1 cellular context compared by ENCODE assay signal in genomic region chr1:44637590-44638411, GRCh38.
A peak's percentile ranks its signal among the peaks of the same experiment; 100 is the strongest.
TF ChIP-seq lines count a peak whose summit lies in the region.

No MANE protein-coding gene starts in this region.

TF ChIP-seq in K562, 482 proteins besides CTCF, POLR2A, EP300 and RAD21 (continued from another document and continues in another):
- TF ChIP-seq ZBTB49 (CRISPR knock-in tag; IDR thresholded peaks at IDR 0.05; ENCODE audit: borderline replicate concordance) (no peak), EP400 (IDR thresholded peaks at IDR 0.05) (0 out of 2 replicates have a peak, but pooled peaks have one; percentile 35), CREB1 (IDR thresholded peaks at IDR 0.05) (peak; percentile 62; the same call in 1 of the 2 replicates), CREB1 (CRISPR knock-in tag; IDR thresholded peaks at IDR 0.05) (no peak), PBX2 (CRISPR knock-in tag; IDR thresholded peaks at IDR 0.05; ENCODE audit: low read depth) (no peak), PBX2 (tag; conservative IDR thresholded peaks at IDR 0.05; ENCODE audit: low read depth) (0 out of 2 replicates have a peak, but pooled peaks have one; percentile 28), MAFG (tag; conservative IDR thresholded peaks at IDR 0.05) (no peak), ZNF436 (CRISPR knock-in tag; IDR thresholded peaks at IDR 0.05) (no peak), FOXK1 (CRISPR knock-in tag; IDR thresholded peaks at IDR 0.05; ENCODE audit: borderline replicate concordance) (no peak), ZNF146 (CRISPR knock-in tag; IDR thresholded peaks at IDR 0.05; ENCODE audit: unreplicated experiment) (no peak), ARNT (IDR thresholded peaks at IDR 0.05) (0 out of 4 replicates have a peak, but pooled peaks of 1 of the 2 experiments have one; percentile 22), MYC (IDR thresholded peaks at IDR 0.05; ENCODE audit: low read depth, low read length) (peak; percentile 55; the same call in 1 of the 2 replicates), MYC (CRISPR knock-in tag; IDR thresholded peaks at IDR 0.05; ENCODE audit: borderline replicate concordance, low read depth) (no peak), TCF3 (CRISPR knock-in tag; IDR thresholded peaks at IDR 0.05) (peak; percentile 94), POLR2AphosphoS5 (IDR thresholded peaks at IDR 0.05; ENCODE audit: control insufficient read depth, insufficient read depth, low read depth, low read length) (peak; percentile 95), CBFA2T2 (conservative IDR thresholded peaks at IDR 0.05) (peak; percentile 94), ZNF766 (CRISPR knock-in tag; conservative IDR thresholded peaks at IDR 0.05) (no peak), NFE2 (IDR thresholded peaks at IDR 0.05; ENCODE audit: low read depth) (no peak), GABPB1 (CRISPR knock-in tag; IDR thresholded peaks at IDR 0.05) (no peak), TSC22D4 (tag; IDR thresholded peaks at IDR 0.05) (no peak), HMGN3 (IDR thresholded peaks at IDR 0.05; ENCODE audit: borderline replicate concordance, extremely low read depth, insufficient read length, low read depth, low read length) (peak; percentile 90), NBN (IDR thresholded peaks at IDR 0.05; ENCODE audit: low read depth) (no peak), ZNF431 (CRISPR knock-in tag; IDR thresholded peaks at IDR 0.05) (no peak), TBL1XR1 (IDR thresholded peaks at IDR 0.05; ENCODE audit: low read length in 2 of 2) (peak in 1 of 2 experiments; percentile 62; a peak in 1 of 4 replicates), KDM2B (CRISPR knock-in tag; IDR thresholded peaks at IDR 0.05) (0 out of 2 replicates have a peak, but pooled peaks have one; percentile 26), BRD4 (IDR thresholded peaks at IDR 0.05) (0 out of 2 replicates have a peak, but pooled peaks have one; percentile 44), MEIS2 (IDR thresholded peaks at IDR 0.05; ENCODE audit: partially characterized antibody) (peak; percentile 71), ZNF354B (CRISPR knock-in tag; IDR thresholded peaks at IDR 0.05) (no peak), SIRT6 (IDR thresholded peaks at IDR 0.05; ENCODE audit: low read depth, low read length) (no peak), RBM17 (IDR thresholded peaks at IDR 0.05; ENCODE audit: borderline replicate concordance, low read depth, low read length) (no peak), CXXC5 (CRISPR knock-in tag; IDR thresholded peaks at IDR 0.05) (peak; percentile 77), PURB (CRISPR knock-in tag; IDR thresholded peaks at IDR 0.05; ENCODE audit: low read depth) (no peak), CTBP1 (IDR thresholded peaks at IDR 0.05; ENCODE audit: borderline replicate concordance) (peak; percentile 49; the same call in 1 of the 2 replicates), BCLAF1 (IDR thresholded peaks at IDR 0.05; ENCODE audit: borderline replicate concordance in 1 of 2, control insufficient read depth in 1 of 2, low read depth in 2 of 2, low read length in 1 of 2) (0 out of 4 replicates have a peak, but pooled peaks of 1 of the 2 experiments have one; percentile 36), CC2D1A (IDR thresholded peaks at IDR 0.05) (peak; percentile 49; the same call in 1 of the 2 replicates), DDX20 (tag; IDR thresholded peaks at IDR 0.05; ENCODE audit: low read depth) (no peak), SNIP1 (IDR thresholded peaks at IDR 0.05; ENCODE audit: low read depth) (no peak), ZNF740 (CRISPR knock-in tag; IDR thresholded peaks at IDR 0.05) (peak; percentile 91), ZNF740 (tag; IDR thresholded peaks at IDR 0.05) (peak in 1 of 2 experiments; percentile 77; a peak in 2 of 4 replicates), SRF (CRISPR knock-in tag; IDR thresholded peaks at IDR 0.05) (no peak; a peak in 1 of 4 replicates), MIER1 (IDR thresholded peaks at IDR 0.05; ENCODE audit: low read depth) (no peak), SMARCC2 (IDR thresholded peaks at IDR 0.05; ENCODE audit: low read depth) (peak; percentile 37; the same call in 1 of the 2 replicates), BHLHE40 (IDR thresholded peaks at IDR 0.05; ENCODE audit: low read length) (0 out of 2 replicates have a peak, but pooled peaks have one; percentile 57), DEAF1 (CRISPR knock-in tag; IDR thresholded peaks at IDR 0.05) (no peak), HDAC1 (IDR thresholded peaks at IDR 0.05) (peak in 1 of 2 experiments; percentile 46; a peak in 1 of 4 replicates)
- TF ChIP-seq, protein P1, sequence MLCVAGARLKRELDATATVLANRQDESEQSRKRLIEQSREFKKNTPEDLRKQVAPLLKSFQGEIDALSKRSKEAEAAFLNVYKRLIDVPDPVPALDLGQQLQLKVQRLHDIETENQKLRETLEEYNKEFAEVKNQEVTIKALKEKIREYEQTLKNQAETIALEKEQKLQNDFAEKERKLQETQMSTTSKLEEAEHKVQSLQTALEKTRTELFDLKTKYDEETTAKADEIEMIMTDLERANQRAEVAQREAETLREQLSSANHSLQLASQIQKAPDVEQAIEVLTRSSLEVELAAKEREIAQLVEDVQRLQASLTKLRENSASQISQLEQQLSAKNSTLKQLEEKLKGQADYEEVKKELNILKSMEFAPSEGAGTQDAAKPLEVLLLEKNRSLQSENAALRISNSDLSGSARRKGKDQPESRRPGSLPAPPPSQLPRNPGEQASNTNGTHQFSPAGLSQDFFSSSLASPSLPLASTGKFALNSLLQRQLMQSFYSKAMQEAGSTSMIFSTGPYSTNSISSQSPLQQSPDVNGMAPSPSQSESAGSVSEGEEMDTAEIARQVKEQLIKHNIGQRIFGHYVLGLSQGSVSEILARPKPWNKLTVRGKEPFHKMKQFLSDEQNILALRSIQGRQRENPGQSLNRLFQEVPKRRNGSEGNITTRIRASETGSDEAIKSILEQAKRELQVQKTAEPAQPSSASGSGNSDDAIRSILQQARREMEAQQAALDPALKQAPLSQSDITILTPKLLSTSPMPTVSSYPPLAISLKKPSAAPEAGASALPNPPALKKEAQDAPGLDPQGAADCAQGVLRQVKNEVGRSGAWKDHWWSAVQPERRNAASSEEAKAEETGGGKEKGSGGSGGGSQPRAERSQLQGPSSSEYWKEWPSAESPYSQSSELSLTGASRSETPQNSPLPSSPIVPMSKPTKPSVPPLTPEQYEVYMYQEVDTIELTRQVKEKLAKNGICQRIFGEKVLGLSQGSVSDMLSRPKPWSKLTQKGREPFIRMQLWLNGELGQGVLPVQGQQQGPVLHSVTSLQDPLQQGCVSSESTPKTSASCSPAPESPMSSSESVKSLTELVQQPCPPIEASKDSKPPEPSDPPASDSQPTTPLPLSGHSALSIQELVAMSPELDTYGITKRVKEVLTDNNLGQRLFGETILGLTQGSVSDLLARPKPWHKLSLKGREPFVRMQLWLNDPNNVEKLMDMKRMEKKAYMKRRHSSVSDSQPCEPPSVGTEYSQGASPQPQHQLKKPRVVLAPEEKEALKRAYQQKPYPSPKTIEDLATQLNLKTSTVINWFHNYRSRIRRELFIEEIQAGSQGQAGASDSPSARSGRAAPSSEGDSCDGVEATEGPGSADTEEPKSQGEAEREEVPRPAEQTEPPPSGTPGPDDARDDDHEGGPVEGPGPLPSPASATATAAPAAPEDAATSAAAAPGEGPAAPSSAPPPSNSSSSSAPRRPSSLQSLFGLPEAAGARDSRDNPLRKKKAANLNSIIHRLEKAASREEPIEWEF (CRISPR knock-in tag; IDR thresholded peaks at IDR 0.05) = peak; percentile 70; the same call in 1 of the 2 replicates
- TF ChIP-seq, protein P2, sequence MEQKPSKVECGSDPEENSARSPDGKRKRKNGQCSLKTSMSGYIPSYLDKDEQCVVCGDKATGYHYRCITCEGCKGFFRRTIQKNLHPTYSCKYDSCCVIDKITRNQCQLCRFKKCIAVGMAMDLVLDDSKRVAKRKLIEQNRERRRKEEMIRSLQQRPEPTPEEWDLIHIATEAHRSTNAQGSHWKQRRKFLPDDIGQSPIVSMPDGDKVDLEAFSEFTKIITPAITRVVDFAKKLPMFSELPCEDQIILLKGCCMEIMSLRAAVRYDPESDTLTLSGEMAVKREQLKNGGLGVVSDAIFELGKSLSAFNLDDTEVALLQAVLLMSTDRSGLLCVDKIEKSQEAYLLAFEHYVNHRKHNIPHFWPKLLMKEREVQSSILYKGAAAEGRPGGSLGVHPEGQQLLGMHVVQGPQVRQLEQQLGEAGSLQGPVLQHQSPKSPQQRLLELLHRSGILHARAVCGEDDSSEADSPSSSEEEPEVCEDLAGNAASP (IDR thresholded peaks at IDR 0.05) = no peak
- TF ChIP-seq, protein P3, sequence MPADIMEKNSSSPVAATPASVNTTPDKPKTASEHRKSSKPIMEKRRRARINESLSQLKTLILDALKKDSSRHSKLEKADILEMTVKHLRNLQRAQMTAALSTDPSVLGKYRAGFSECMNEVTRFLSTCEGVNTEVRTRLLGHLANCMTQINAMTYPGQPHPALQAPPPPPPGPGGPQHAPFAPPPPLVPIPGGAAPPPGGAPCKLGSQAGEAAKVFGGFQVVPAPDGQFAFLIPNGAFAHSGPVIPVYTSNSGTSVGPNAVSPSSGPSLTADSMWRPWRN (IDR thresholded peaks at IDR 0.05; ENCODE audit: low read depth) = no peak
